ENCODE assay signal across 28 cellular contexts in genomic region chr1:67436511-67437057, GRCh38.
"Had no signal": no experiment of that assay in that cellular context is flagged by ENCODE, and none has a peak within 500 bp of the region (broad histone marks: within the 10 kb centered on the region; RNA-seq: fewer than 3 reads in every experiment).

No MANE protein-coding gene starts in this region.

- H3K9me3 ChIP-seq: adrenal gland, body of pancreas, SJCRH30, SK-N-SH had no signal

- H3K36me3 Mint-ChIP-seq: activated naive CD8-positive, alpha-beta T cell treated with anti-CD3 and anti-CD28 coated beads, Interleukin-2, amount 10 ng/mL, durations not matched to agents 7 days and 5 days had no signal

- H3K36me3 ChIP-seq: adrenal gland, SJCRH30 had no signal

- H3K9me3 Mint-ChIP-seq: activated CD8-positive, alpha-beta T cell treated with anti-CD3 and anti-CD28 coated beads for 36 hours; activated naive CD8-positive, alpha-beta T cell treated with anti-CD3 and anti-CD28 coated beads, Interleukin-2, amount 10 ng/mL, durations not matched to agents 7 days and 5 days; activated T-cell treated with anti-CD3 and anti-CD28 coated beads, Interleukin-2, amount 50 U/mL, for 72 hours; activated T-helper 2 cell treated with anti-CD3 and anti-CD28 coated beads, Interferon-gamma antibody, Interleukin-2, Interleukin-4, amounts not matched to agents 10 μg/mL and 5 μg/mL and 100 μg/mL, durations not matched to agents 14 hours and 24 hours and 36 hours had no signal

- ATAC-seq: activated CD4-positive, CD25-positive, alpha-beta regulatory T cell treated with anti-CD3 and anti-CD28 coated beads, Interleukin-2, amount 50 U/mL, for 24 hours; activated CD8-positive, alpha-beta T cell treated with anti-CD3 and anti-CD28 coated beads for 36 hours; activated T-cell treated with anti-CD3 and anti-CD28 coated beads, Interleukin-2, amount 50 U/mL, for 72 hours; body of pancreas; Right ventricle myocardium inferior had no signal

- H3K27me3 Mint-ChIP-seq: activated CD8-positive, alpha-beta T cell treated with anti-CD3 and anti-CD28 coated beads for 36 hours had no signal

- H3K27ac Mint-ChIP-seq: activated CD8-positive, alpha-beta T cell treated with anti-CD3 and anti-CD28 coated beads for 36 hours; activated naive CD8-positive, alpha-beta T cell treated with anti-CD3 and anti-CD28 coated beads, Interleukin-2, amount 10 ng/mL, durations not matched to agents 7 days and 5 days; activated T-cell treated with anti-CD3 and anti-CD28 coated beads, Interleukin-2, amount 50 U/mL, for 72 hours; activated T-helper 2 cell treated with anti-CD3 and anti-CD28 coated beads, Interferon-gamma antibody, Interleukin-2, Interleukin-4, amounts not matched to agents 10 μg/mL and 5 μg/mL and 100 μg/mL, durations not matched to agents 14 hours and 24 hours and 36 hours had no signal

- H3K4me2 ChIP-seq: KMS-11, SK-N-SH had no signal

- H3K9me2 ChIP-seq: SK-N-SH had no signal

- H3K9ac ChIP-seq: KMS-11, SK-N-SH had no signal

- H3K27ac ChIP-seq: adrenal gland, body of pancreas, coronary artery, KMS-11, SJCRH30 had no signal

- DNase-seq: activated CD4-positive, alpha-beta T cell treated with anti-CD3 and anti-CD28 coated beads for 4 hours; activated CD8-positive, alpha-beta memory T cell treated with anti-CD3 and anti-CD28 coated beads, Interleukin-2, amount 50 U/mL, for 4 hours; activated CD8-positive, alpha-beta T cell treated with anti-CD3 and anti-CD28 coated beads for 36 hours; activated gamma-delta T cell treated with Interleukin-2 at 50 U/mL for 16 hours; activated naive CD4-positive, alpha-beta T cell treated with anti-CD3 and anti-CD28 coated beads, Interleukin-2, amount 50 U/mL, for 16 hours; activated naive CD8-positive, alpha-beta T cell treated with anti-CD3 and anti-CD28 coated beads, Interleukin-2, amount 10 ng/mL, durations not matched to agents 7 days and 5 days; activated T-cell treated with anti-CD3 and anti-CD28 coated beads, Interleukin-2, amount 50 U/mL, for 72 hours; adrenal gland; anterior cingulate cortex; body of pancreas; central memory CD4-positive, alpha-beta T cell; MM.1S; NCI-H1105; NCI-H1436; NCI-H1694 treated with DMSO at 0.1 percent for 48 hours; NCI-H2029 treated with DMSO at 0.1 percent for 48 hours; NCI-H345; NCI-H510A; NCI-H526 treated with DMSO at 0.1 percent for 48 hours; NCI-H82; SJCRH30; SK-N-SH; T-helper 1 cell had no signal

- H3K27me3 ChIP-seq: adrenal gland, body of pancreas, SJCRH30 had no signal

- H3K4me3 Mint-ChIP-seq: activated CD8-positive, alpha-beta T cell treated with anti-CD3 and anti-CD28 coated beads for 36 hours; activated naive CD8-positive, alpha-beta T cell treated with anti-CD3 and anti-CD28 coated beads, Interleukin-2, amount 10 ng/mL, durations not matched to agents 7 days and 5 days; activated T-cell treated with anti-CD3 and anti-CD28 coated beads, Interleukin-2, amount 50 U/mL, for 72 hours had no signal

- H3K4me3 ChIP-seq: adrenal gland, body of pancreas, coronary artery, SJCRH30 had no signal
